12 cellular contexts compared by ENCODE assay signal in genomic region chr1:200043330-200043668, GRCh38. TPM values are rescaled to one million over a fixed set of nuclear protein-coding genes. Genes with fewer than 3 reads are reported as not detected.
A peak's percentile ranks its signal among the peaks of the same experiment; 100 is the strongest.
DNase-seq lines count a peak whose midpoint lies in the region; ATAC-seq, FAIRE-seq and TF ChIP-seq lines count a peak whose summit lies in the region.
"Had no signal": no experiment of that assay in that cellular context is flagged by ENCODE, and none has a peak within 500 bp of the region (broad histone marks: within the 10 kb centered on the region; RNA-seq: fewer than 3 reads in every experiment).

No MANE protein-coding gene starts in this region.

- H3K27me3 Mint-ChIP-seq in brain: peaks cover 88% of the 10 kb centered on the region

- no peak for FAIRE-seq in GM12891 (lab: Jason Lieb, UNC)
- FAIRE-seq: GM12892 had no signal

- no peaks in the 10 kb centered on the region for H3K36me3 ChIP-seq in heart right ventricle
- H3K36me3 ChIP-seq in mucosa of stomach (ENCODE audit: control insufficient read depth, insufficient read depth, low read length): no peaks in the 10 kb centered on the region
- H3K36me3 ChIP-seq in uterus: no peaks in the 10 kb centered on the region
- H3K36me3 ChIP-seq: BLaER1 had no signal

- no peak for TF ChIP-seq POLR2A in uterus (IDR thresholded peaks at IDR 0.05)
- no peak for TF ChIP-seq POLR2A in GM12891 (IDR thresholded peaks at IDR 0.05; ENCODE audit: low read depth, low read length)

- H3K9me3 ChIP-seq in heart right ventricle (no peaks in the 10 kb centered on the region), mucosa of stomach (ENCODE audit: control insufficient read depth, low read length) (no peaks in the 10 kb centered on the region), uterus (no peaks in the 10 kb centered on the region)

- no peaks in the 10 kb centered on the region for H3K36me3 Mint-ChIP-seq in brain

- peak overlapping the region in 8 of 10 donors; percentile 25 to 64 (median 60) for H3K4me3 ChIP-seq in heart right ventricle
- H3K4me3 ChIP-seq in mucosa of stomach (ENCODE audit: low read length): peak overlapping the region; percentile 45
- H3K4me3 ChIP-seq in uterus: peak overlapping the region; percentile 10 to 23
- H3K4me3 ChIP-seq: BLaER1 had no signal

- H3K27ac ChIP-seq in heart right ventricle (peak overlapping the region in 6 of 10 donors; percentile 45 to 80 (median 72)), uterus (peak overlapping the region; percentile 66 to 83)
- H3K27ac ChIP-seq: BLaER1 had no signal

- H3K4me3 Mint-ChIP-seq in brain: peak overlapping the region in 4 of 5 experiments; percentile 75 to 83 (median 78)

- H3K4me1 Mint-ChIP-seq in brain: peaks cover 39% of the 10 kb centered on the region

- DNase-seq in heart right ventricle (no peak), left cardiac atrium (no peak), uterus (no peak), NCI-H146 (lab: John Stamatoyannopoulos, UW) (no peak), NCI-H1436 (lab: John Stamatoyannopoulos, UW) (no peak), GM12891 (ENCODE audit: insufficient read length, low spot score) (no peak)
- DNase-seq: activated CD4-positive, alpha-beta T cell treated with anti-CD3 and anti-CD28 coated beads for 1 hour; MV-4-11 had no signal

- H3K9me3 Mint-ChIP-seq in brain: peaks cover 0 to 2% (median 0%) of the 10 kb centered on the region in 5 experiments

- H3K9ac ChIP-seq in mucosa of stomach (ENCODE audit: low read length): peak overlapping the region; percentile 7
- H3K9ac ChIP-seq: BLaER1 had no signal

- H3K27ac Mint-ChIP-seq in brain: no peak overlapping the region

- WGBS in heart right ventricle, 2 donors: 14 to 20% methylated on average over 3 of the region's 3 CpGs

- intact Hi-C loops in heart right ventricle (cut with DNase I) (no loop called here), left cardiac atrium (cut with DNase I) (no loop called here), uterus (cut with DNase I; ENCODE audit: low total_unique reads) (no loop called here)

- peaks cover 0 to 55% (median 46%) of the 10 kb centered on the region in 9 donors for H3K4me1 ChIP-seq in heart right ventricle
- H3K4me1 ChIP-seq in mucosa of stomach (ENCODE audit: control insufficient read depth, insufficient read depth, low read length): peaks cover 32% of the 10 kb centered on the region
- H3K4me1 ChIP-seq in uterus: peaks cover 0 to 7% of the 10 kb centered on the region in 2 donors

- H3K27me3 ChIP-seq in heart right ventricle (peaks cover 21 to 97% (median 92%) of the 10 kb centered on the region in 7 donors), mucosa of stomach (ENCODE audit: control insufficient read depth, insufficient read depth, low read length) (peaks cover 63% of the 10 kb centered on the region), uterus (peaks cover 0 to 57% of the 10 kb centered on the region in 2 donors)

- ATAC-seq in heart right ventricle (no peak), left cardiac atrium (no peak)

- no peak for TF ChIP-seq CTCF in heart right ventricle (IDR thresholded peaks at IDR 0.05)
- TF ChIP-seq CTCF in brain (conservative IDR thresholded peaks at IDR 0.05): no peak
- no peak for TF ChIP-seq CTCF in uterus (IDR thresholded peaks at IDR 0.05)

TF ChIP-seq in GM12891, 5 proteins besides CTCF, POLR2A, EP300 and RAD21:
- no peak for TF ChIP-seq POLR2AphosphoS5 (IDR thresholded peaks at IDR 0.05; ENCODE audit: low read depth, low read length)
- no peak for TF ChIP-seq TAF1 (IDR thresholded peaks at IDR 0.05; ENCODE audit: low read depth, low read length)
- TF ChIP-seq POU2F2 (IDR thresholded peaks at IDR 0.05; ENCODE audit: low read depth, low read length): no peak
- TF ChIP-seq SPI1 (IDR thresholded peaks at IDR 0.05; ENCODE audit: low read depth, low read length): no peak
- no peak for TF ChIP-seq PAX5 (IDR thresholded peaks at IDR 0.05; ENCODE audit: insufficient read depth, low read length, severe bottlenecking)

RNA-seq across cellular contexts. Expression of gene NR5A2, which starts 15.8 kb away (rescaled TPM):
- total RNA-seq in heart right ventricle (1 to 10 TPM in 8 of 10 donors, under 1 TPM in 2; 0.70 to 1.9 (median 1.3) TPM), left cardiac atrium (1 to 10 TPM; 1.7 to 2.1 TPM), uterus (10 to 100 TPM in 2 of 4 donors, 1 to 10 TPM in 2; 5.0 to 21.5 (median 11.8) TPM)
- polyA plus RNA-seq in heart right ventricle (1 to 10 TPM in 1 of 2 donors, under 1 TPM in 1; 0.52 to 1.1 TPM), brain (ENCODE audit: insufficient read depth, low read depth, low replicate concordance) (0.53 TPM)
- 0.08 TPM for polyA plus RNA-seq in GM12891 (2012; ENCODE audit: low read depth, missing spikeins)
